ENCODE assay signal across 1 cellular context in the genomic region with DNA sequence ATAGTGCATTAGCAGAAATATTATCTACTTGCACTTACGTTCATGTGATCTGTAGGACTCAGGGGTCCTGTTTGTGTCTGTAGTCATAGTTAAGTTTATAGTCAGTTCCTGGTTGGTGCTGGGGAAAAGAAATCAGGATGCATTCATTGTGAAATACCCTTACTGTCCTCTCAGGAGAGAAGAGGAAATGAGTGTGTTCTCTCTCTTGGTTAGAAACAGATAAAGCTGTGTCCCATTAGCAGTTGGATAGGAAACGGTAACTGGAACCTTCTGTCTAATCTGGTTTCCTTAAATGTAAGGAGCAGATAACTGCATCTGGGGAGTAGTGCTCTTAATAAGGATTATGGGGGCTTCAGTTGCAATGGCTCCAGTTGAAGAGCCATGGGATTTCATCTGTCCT.
TF ChIP-seq lines count a peak whose summit lies in the region.

No MANE protein-coding gene starts in this region.

TF ChIP-seq in K562, 482 proteins besides CTCF, POLR2A, EP300 and RAD21 (continued from another document and continues in another):
- TF ChIP-seq, protein P1, sequence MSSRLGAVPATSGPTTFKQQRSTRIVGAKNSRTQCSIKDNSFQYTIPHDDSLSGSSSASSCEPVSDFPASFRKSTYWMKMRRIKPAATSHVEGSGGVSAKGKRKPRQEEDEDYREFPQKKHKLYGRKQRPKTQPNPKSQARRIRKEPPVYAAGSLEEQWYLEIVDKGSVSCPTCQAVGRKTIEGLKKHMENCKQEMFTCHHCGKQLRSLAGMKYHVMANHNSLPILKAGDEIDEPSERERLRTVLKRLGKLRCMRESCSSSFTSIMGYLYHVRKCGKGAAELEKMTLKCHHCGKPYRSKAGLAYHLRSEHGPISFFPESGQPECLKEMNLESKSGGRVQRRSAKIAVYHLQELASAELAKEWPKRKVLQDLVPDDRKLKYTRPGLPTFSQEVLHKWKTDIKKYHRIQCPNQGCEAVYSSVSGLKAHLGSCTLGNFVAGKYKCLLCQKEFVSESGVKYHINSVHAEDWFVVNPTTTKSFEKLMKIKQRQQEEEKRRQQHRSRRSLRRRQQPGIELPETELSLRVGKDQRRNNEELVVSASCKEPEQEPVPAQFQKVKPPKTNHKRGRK (tag; IDR thresholded peaks at IDR 0.05) = no peak
- TF ChIP-seq CC2D1A (IDR thresholded peaks at IDR 0.05) = no peak
- no peak for TF ChIP-seq ZSCAN29 (IDR thresholded peaks at IDR 0.05)
- TF ChIP-seq MCM7 (IDR thresholded peaks at IDR 0.05) = no peak
- TF ChIP-seq ATF1 (CRISPR knock-in tag; IDR thresholded peaks at IDR 0.05) = no peak
- TF ChIP-seq ATF1 (tag; IDR thresholded peaks at IDR 0.05) = no peak
- TF ChIP-seq HNRNPL (IDR thresholded peaks at IDR 0.05; ENCODE audit: low read depth, low read length) = no peak
- no peak for TF ChIP-seq CHD4 (IDR thresholded peaks at IDR 0.05; ENCODE audit: insufficient read depth, insufficient replicate concordance, low read depth, low read length, poor library complexity, severe bottlenecking)
- TF ChIP-seq, protein P2, sequence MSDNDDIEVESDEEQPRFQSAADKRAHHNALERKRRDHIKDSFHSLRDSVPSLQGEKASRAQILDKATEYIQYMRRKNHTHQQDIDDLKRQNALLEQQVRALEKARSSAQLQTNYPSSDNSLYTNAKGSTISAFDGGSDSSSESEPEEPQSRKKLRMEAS (CRISPR knock-in tag; IDR thresholded peaks at IDR 0.05) = no peak
- TF ChIP-seq STAT5A (IDR thresholded peaks at IDR 0.05; ENCODE audit: borderline replicate concordance, low read length) = 0 out of 2 replicates have a peak, but pooled peaks have one; percentile 41
- no peak for TF ChIP-seq TSC22D4 (tag; IDR thresholded peaks at IDR 0.05)
- TF ChIP-seq TEAD4 (IDR thresholded peaks at IDR 0.05; ENCODE audit: low read length) = peak; percentile 83
- TF ChIP-seq TEAD4 (CRISPR knock-in tag; IDR thresholded peaks at IDR 0.05; ENCODE audit: borderline replicate concordance) = no peak
- no peak for TF ChIP-seq ZNF764 (CRISPR knock-in tag; IDR thresholded peaks at IDR 0.05; ENCODE audit: low read depth)
- TF ChIP-seq HCFC1 (IDR thresholded peaks at IDR 0.05; ENCODE audit: low read depth, low read length) = no peak
- TF ChIP-seq, protein P3, sequence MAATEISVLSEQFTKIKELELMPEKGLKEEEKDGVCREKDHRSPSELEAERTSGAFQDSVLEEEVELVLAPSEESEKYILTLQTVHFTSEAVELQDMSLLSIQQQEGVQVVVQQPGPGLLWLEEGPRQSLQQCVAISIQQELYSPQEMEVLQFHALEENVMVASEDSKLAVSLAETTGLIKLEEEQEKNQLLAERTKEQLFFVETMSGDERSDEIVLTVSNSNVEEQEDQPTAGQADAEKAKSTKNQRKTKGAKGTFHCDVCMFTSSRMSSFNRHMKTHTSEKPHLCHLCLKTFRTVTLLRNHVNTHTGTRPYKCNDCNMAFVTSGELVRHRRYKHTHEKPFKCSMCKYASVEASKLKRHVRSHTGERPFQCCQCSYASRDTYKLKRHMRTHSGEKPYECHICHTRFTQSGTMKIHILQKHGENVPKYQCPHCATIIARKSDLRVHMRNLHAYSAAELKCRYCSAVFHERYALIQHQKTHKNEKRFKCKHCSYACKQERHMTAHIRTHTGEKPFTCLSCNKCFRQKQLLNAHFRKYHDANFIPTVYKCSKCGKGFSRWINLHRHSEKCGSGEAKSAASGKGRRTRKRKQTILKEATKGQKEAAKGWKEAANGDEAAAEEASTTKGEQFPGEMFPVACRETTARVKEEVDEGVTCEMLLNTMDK (IDR thresholded peaks at IDR 0.05; ENCODE audit: borderline replicate concordance, insufficient read depth, low read depth, low read length, poor library complexity, severe bottlenecking) = no peak
- TF ChIP-seq HOXB6 (CRISPR knock-in tag; IDR thresholded peaks at IDR 0.05; ENCODE audit: borderline replicate concordance) = no peak
- TF ChIP-seq ZNF41 (CRISPR knock-in tag; conservative IDR thresholded peaks at IDR 0.05) = no peak
- peak; percentile 80 for TF ChIP-seq ARID1B (IDR thresholded peaks at IDR 0.05)
- no peak for TF ChIP-seq SAFB (IDR thresholded peaks at IDR 0.05; ENCODE audit: borderline replicate concordance, low read depth, low read length)
- TF ChIP-seq CREB1 (IDR thresholded peaks at IDR 0.05) = no peak
- TF ChIP-seq CREB1 (CRISPR knock-in tag; IDR thresholded peaks at IDR 0.05) = no peak
- TF ChIP-seq TGIF2 (CRISPR knock-in tag; IDR thresholded peaks at IDR 0.05) = no peak
- TF ChIP-seq ZNF282 (CRISPR knock-in tag; IDR thresholded peaks at IDR 0.05) = no peak
- TF ChIP-seq MYC (IDR thresholded peaks at IDR 0.05; ENCODE audit: low read depth, low read length) = no peak
- no peak for TF ChIP-seq MYC (CRISPR knock-in tag; IDR thresholded peaks at IDR 0.05; ENCODE audit: borderline replicate concordance, low read depth)
- no peak for TF ChIP-seq CCNT2 (IDR thresholded peaks at IDR 0.05; ENCODE audit: borderline replicate concordance, extremely low read depth, insufficient read length, low read depth, low read length)
- TF ChIP-seq DDX20 (tag; IDR thresholded peaks at IDR 0.05; ENCODE audit: low read depth) = no peak
- no peak for TF ChIP-seq ZNF57 (CRISPR knock-in tag; IDR thresholded peaks at IDR 0.05)
- no peak for TF ChIP-seq NR2F6 (CRISPR knock-in tag; IDR thresholded peaks at IDR 0.05)
- TF ChIP-seq ZBTB8A (IDR thresholded peaks at IDR 0.05; ENCODE audit: partially characterized antibody) = no peak
- no peak for TF ChIP-seq PRPF4 (IDR thresholded peaks at IDR 0.05; ENCODE audit: insufficient read depth, low read depth, low read length, poor library complexity, severe bottlenecking)
- no peak for TF ChIP-seq CSDE1 (IDR thresholded peaks at IDR 0.05)
- no peak for TF ChIP-seq PHB (CRISPR knock-in tag; IDR thresholded peaks at IDR 0.05)
- TF ChIP-seq EZH2 (IDR thresholded peaks at IDR 0.05; ENCODE audit: borderline replicate concordance, low read depth, low read length) = no peak
- TF ChIP-seq ETV5 (CRISPR knock-in tag; IDR thresholded peaks at IDR 0.05; ENCODE audit: low read depth) = no peak
- no peak for TF ChIP-seq SREBF2 (CRISPR knock-in tag; IDR thresholded peaks at IDR 0.05)
- TF ChIP-seq, protein P4, sequence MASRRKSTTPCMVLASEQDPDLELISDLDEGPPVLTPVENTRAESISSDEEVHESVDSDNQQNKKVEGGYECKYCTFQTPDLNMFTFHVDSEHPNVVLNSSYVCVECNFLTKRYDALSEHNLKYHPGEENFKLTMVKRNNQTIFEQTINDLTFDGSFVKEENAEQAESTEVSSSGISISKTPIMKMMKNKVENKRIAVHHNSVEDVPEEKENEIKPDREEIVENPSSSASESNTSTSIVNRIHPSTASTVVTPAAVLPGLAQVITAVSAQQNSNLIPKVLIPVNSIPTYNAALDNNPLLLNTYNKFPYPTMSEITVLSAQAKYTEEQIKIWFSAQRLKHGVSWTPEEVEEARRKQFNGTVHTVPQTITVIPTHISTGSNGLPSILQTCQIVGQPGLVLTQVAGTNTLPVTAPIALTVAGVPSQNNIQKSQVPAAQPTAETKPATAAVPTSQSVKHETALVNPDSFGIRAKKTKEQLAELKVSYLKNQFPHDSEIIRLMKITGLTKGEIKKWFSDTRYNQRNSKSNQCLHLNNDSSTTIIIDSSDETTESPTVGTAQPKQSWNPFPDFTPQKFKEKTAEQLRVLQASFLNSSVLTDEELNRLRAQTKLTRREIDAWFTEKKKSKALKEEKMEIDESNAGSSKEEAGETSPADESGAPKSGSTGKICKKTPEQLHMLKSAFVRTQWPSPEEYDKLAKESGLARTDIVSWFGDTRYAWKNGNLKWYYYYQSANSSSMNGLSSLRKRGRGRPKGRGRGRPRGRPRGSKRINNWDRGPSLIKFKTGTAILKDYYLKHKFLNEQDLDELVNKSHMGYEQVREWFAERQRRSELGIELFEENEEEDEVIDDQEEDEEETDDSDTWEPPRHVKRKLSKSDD (conservative IDR thresholded peaks at IDR 0.05; ENCODE audit: low read length) = no peak
- TF ChIP-seq SPI1 (IDR thresholded peaks at IDR 0.05; ENCODE audit: borderline replicate concordance, low read depth, low read length) = peak; percentile 61; the same call in 1 of the 2 replicates
- no peak for TF ChIP-seq COPS2 (conservative IDR thresholded peaks at IDR 0.05)
- TF ChIP-seq, protein P5, sequence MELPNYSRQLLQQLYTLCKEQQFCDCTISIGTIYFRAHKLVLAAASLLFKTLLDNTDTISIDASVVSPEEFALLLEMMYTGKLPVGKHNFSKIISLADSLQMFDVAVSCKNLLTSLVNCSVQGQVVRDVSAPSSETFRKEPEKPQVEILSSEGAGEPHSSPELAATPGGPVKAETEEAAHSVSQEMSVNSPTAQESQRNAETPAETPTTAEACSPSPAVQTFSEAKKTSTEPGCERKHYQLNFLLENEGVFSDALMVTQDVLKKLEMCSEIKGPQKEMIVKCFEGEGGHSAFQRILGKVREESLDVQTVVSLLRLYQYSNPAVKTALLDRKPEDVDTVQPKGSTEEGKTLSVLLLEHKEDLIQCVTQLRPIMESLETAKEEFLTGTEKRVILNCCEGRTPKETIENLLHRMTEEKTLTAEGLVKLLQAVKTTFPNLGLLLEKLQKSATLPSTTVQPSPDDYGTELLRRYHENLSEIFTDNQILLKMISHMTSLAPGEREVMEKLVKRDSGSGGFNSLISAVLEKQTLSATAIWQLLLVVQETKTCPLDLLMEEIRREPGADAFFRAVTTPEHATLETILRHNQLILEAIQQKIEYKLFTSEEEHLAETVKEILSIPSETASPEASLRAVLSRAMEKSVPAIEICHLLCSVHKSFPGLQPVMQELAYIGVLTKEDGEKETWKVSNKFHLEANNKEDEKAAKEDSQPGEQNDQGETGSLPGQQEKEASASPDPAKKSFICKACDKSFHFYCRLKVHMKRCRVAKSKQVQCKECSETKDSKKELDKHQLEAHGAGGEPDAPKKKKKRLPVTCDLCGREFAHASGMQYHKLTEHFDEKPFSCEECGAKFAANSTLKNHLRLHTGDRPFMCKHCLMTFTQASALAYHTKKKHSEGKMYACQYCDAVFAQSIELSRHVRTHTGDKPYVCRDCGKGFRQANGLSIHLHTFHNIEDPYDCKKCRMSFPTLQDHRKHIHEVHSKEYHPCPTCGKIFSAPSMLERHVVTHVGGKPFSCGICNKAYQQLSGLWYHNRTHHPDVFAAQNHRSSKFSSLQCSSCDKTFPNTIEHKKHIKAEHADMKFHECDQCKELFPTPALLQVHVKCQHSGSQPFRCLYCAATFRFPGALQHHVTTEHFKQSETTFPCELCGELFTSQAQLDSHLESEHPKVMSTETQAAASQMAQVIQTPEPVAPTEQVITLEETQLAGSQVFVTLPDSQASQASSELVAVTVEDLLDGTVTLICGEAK (IDR thresholded peaks at IDR 0.05) = 0 out of 2 replicates have a peak, but pooled peaks have one; percentile 12
- TF ChIP-seq, protein P5 (CRISPR knock-in tag; IDR thresholded peaks at IDR 0.05) = no peak
- TF ChIP-seq CCAR2 (IDR thresholded peaks at IDR 0.05; ENCODE audit: low read depth, low read length) = no peak
- TF ChIP-seq, protein P6, sequence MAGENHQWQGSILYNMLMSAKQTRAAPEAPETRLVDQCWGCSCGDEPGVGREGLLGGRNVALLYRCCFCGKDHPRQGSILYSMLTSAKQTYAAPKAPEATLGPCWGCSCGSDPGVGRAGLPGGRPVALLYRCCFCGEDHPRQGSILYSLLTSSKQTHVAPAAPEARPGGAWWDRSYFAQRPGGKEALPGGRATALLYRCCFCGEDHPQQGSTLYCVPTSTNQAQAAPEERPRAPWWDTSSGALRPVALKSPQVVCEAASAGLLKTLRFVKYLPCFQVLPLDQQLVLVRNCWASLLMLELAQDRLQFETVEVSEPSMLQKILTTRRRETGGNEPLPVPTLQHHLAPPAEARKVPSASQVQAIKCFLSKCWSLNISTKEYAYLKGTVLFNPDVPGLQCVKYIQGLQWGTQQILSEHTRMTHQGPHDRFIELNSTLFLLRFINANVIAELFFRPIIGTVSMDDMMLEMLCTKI (IDR thresholded peaks at IDR 0.05; ENCODE audit: partially characterized antibody) = no peak
- TF ChIP-seq RBM15 (IDR thresholded peaks at IDR 0.05; ENCODE audit: insufficient read depth, low read length) = no peak
- TF ChIP-seq RFX5 (IDR thresholded peaks at IDR 0.05; ENCODE audit: low read depth, low read length) = no peak
- no peak for TF ChIP-seq ZNF75A (CRISPR knock-in tag; IDR thresholded peaks at IDR 0.05)
- TF ChIP-seq BHLHE40 (IDR thresholded peaks at IDR 0.05; ENCODE audit: low read length) = no peak
